Comparison of ENCODE assay signal across 15 cellular contexts in genomic region chr17:50265212-50265611, GRCh38. TPM values are rescaled to one million over a fixed set of nuclear protein-coding genes. Genes with fewer than 3 reads are reported as not detected.
A peak's percentile ranks its signal among the peaks of the same experiment; 100 is the strongest.
DNase-seq lines count a peak whose midpoint lies in the region; FAIRE-seq and TF ChIP-seq lines count a peak whose summit lies in the region.
"Had no signal": no experiment of that assay in that cellular context is flagged by ENCODE, and none has a peak within 500 bp of the region (broad histone marks: within the 10 kb centered on the region; RNA-seq: fewer than 3 reads in every experiment).

No MANE protein-coding gene starts in this region.

- peak; percentile 12 for DNase-seq in NCI-H69 (lab: John Stamatoyannopoulos, UW)
- DNase-seq in kidney = peak; percentile 62
- DNase-seq in stimulated activated CD8-positive, alpha-beta memory T cell treated with anti-CD3 and anti-CD28 coated beads, Interleukin-4, amount 100 ng/mL, for 48 hours = peak; percentile 13
- DNase-seq in GM10248 (ENCODE audit: extremely low spot score) = no peak
- DNase-seq in activated CD4-positive, alpha-beta T cell treated with anti-CD3 and anti-CD28 coated beads, Interleukin-2, amount 50 U/mL, for 4 hours = no peak
- DNase-seq in KG1 (lab: John Stamatoyannopoulos, UW) = no peak
- no peak for DNase-seq in NCI-H2171 (lab: John Stamatoyannopoulos, UW)
- DNase-seq: activated naive CD4-positive, alpha-beta T cell treated with anti-CD3 and anti-CD28 coated beads for 36 hours; DMS 273 treated with DMSO at 0.1 percent for 48 hours; KBM-7; NCI-H1436 treated with DMSO at 0.1 percent for 48 hours had no signal

- intact Hi-C loops in kidney (cut with DNase I) = no loop called here

- H3K9ac ChIP-seq in kidney (ENCODE audit: low read length in 2 of 2) = no peak overlapping the region

- H3K36me3 ChIP-seq in HEK293 (ENCODE audit: control insufficient read depth in 2 of 2, insufficient read depth in 1 of 2, low read length in 2 of 2) = no peaks in the 10 kb centered on the region
- H3K36me3 ChIP-seq in kidney (ENCODE audit: control insufficient read depth in 1 of 2, insufficient read depth in 2 of 2, low read length in 2 of 2) = no peaks in the 10 kb centered on the region
- H3K36me3 ChIP-seq: brain microvascular endothelial cell had no signal

- no peak for FAIRE-seq in kidney (lab: Jason Lieb, UNC)

- no peak overlapping the region for H3K4me3 ChIP-seq in HEK293 (ENCODE audit: low read depth, low read length)
- H3K4me3 ChIP-seq in kidney (ENCODE audit: low read length in 2 of 2) = no peak overlapping the region
- H3K4me3 ChIP-seq: PC-9 had no signal

- H3K9me3 ChIP-seq in HEK293 (ENCODE audit: control insufficient read depth, insufficient read depth, low read depth, low read length) (no peaks in the 10 kb centered on the region), kidney (ENCODE audit: control insufficient read depth in 1 of 2, low read length in 2 of 2) (no peaks in the 10 kb centered on the region)

- peaks cover 12% of the 10 kb centered on the region for H3K4me1 ChIP-seq in HEK293 (ENCODE audit: control insufficient read depth, insufficient read depth, low read length)
- peaks cover 0 to 2% of the 10 kb centered on the region in 2 donors for H3K4me1 ChIP-seq in kidney (ENCODE audit: control insufficient read depth in 1 of 2, insufficient read depth in 1 of 2, low read depth in 1 of 2, low read length in 2 of 2)

- CTCF ChIA-PET in HEK293 (lab: Yijun Ruan, JAX) (interaction anchor here (1.9 to 21.9 kb wide), 3 partner anchors 9 to 57 kb away, joined by 6 to 487 read pairs (median 263); partner anchors contain the start of genes COL1A1 and TMEM92), GM10248 (lab: Yijun Ruan, JAX) (interaction anchor here (1.3 to 6.8 kb wide), 4 partner anchors 10 to 96 kb away, joined by 4 to 91 read pairs (median 5); partner anchors contain the start of genes COL1A1 and TMEM92)

- POLR2A ChIA-PET in HEK293 (lab: Yijun Ruan, JAX) (no interaction called here), GM10248 (lab: Yijun Ruan, JAX) (no interaction called here)

- H3K27ac ChIP-seq in HEK293 (ENCODE audit: extremely low read depth, low read depth, low read length) = no peak overlapping the region
- H3K27ac ChIP-seq in kidney (ENCODE audit: low read depth in 2 of 2, low read length in 2 of 2) = no peak overlapping the region
- H3K27ac ChIP-seq: brain microvascular endothelial cell, PC-9 had no signal

- TF ChIP-seq CTCF in HEK293 (tag by site-specific recombination; IDR thresholded peaks at IDR 0.05) (no peak), kidney (IDR thresholded peaks at IDR 0.05; ENCODE audit: borderline replicate concordance, extremely low read depth, insufficient read depth) (no peak), GM10248 (IDR thresholded peaks at IDR 0.05; ENCODE audit: control extremely low read depth, extremely low read depth, low read depth, missing control alignments) (no peak)

TF ChIP-seq in HEK293, 187 proteins besides CTCF, POLR2A, EP300 and RAD21:
- TF ChIP-seq, protein P1, sequence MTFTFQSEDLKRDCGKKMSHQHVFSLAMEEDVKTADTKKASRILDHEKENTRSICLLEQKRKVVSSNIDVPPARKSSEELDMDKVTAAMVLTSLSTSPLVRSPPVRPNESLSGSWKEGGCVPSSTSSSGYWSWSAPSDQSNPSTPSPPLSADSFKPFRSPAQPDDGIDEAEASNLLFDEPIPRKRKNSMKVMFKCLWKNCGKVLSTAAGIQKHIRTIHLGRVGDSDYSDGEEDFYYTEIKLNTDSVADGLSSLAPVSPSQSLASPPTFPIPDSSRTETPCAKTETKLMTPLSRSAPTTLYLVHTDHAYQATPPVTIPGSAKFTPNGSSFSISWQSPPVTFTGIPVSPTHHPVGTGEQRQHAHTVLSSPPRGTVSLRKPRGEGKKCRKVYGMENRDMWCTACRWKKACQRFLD (tag by site-specific recombination; IDR thresholded peaks at IDR 0.05) = no peak
- peak; percentile 13; the same call in 1 of the 2 replicates for TF ChIP-seq ZBTB20 (tag by site-specific recombination; IDR thresholded peaks at IDR 0.05)

RNA-seq across cellular contexts. Expression of gene TMEM92, which starts 9.1 kb away (rescaled TPM):
- 2.4 TPM for total RNA-seq in kidney
- polyA plus RNA-seq in kidney (ENCODE audit: insufficient read depth, low read depth, low replicate concordance) = not detected
- total RNA-seq: activated naive CD4-positive, alpha-beta T cell treated with anti-CD3 and anti-CD28 coated beads for 36 hours; T-cell had no signal

Comparison
In these comparisons a context has a peak if more than half of its experiments do, and no peak if none do; other contexts are left out.
1. DNase-seq: peak in NCI-H69 (single experiment), kidney (single experiment) and stimulated activated CD8-positive, alpha-beta memory T cell treated with anti-CD3 and anti-CD28 coated beads, Interleukin-4, amount 100 ng/mL, for 48 hours (single experiment); none in GM10248 (single experiment), activated CD4-positive, alpha-beta T cell treated with anti-CD3 and anti-CD28 coated beads, Interleukin-2, amount 50 U/mL, for 4 hours (0 of 2), KG1 (single experiment) and NCI-H2171 (single experiment).